Comparison of ENCODE assay signal across 29 cellular contexts in the genomic region with DNA sequence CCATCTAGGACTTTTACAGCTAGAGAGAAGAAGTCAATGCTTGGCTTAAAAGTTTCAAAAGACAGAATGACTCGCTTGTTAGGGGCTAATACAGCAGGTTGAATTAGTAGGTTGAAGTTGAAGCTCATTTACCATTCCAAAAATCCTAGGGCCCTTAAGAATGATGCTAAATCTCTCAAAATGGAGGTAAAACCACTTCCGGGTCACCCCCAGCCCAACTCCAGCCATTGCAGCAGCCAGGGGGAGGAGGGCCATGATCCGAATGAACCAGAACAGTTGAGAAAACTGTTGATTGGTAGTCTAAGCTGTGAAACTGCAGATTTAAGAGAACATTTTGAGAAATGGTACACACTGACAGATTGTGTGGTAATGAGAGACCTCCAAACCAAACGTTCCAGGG.
"Had no signal": no experiment of that assay in that cellular context is flagged by ENCODE, and none has a peak within 500 bp of the region (broad histone marks: within the 10 kb centered on the region; RNA-seq: fewer than 3 reads in every experiment).

No MANE protein-coding gene starts in this region.

- FAIRE-seq: urothelium cell line had no signal

- H3K4me3 Mint-ChIP-seq: stimulated activated effector memory CD8-positive, alpha-beta T cell treated with anti-CD3 and anti-CD28 coated beads, Interleukin-12 subunit alpha, Interleukin-12 subunit beta, amount 100 ng/mL, for 72 hours; stimulated activated memory B cell treated with anti-CD40 and anti-IgM and Interleukin-4, amounts not matched to agents 10 μg/mL and 1 μg/mL and 100 μg/mL, for 72 hours; stimulated activated naive B cell treated with anti-CD40 and anti-IgM and Interleukin-4, amounts not matched to agents 10 μg/mL and 1 μg/mL and 100 μg/mL, for 72 hours; stimulated activated naive CD8-positive, alpha-beta T cell treated with anti-CD3 and anti-CD28 coated beads, Interleukin-15, amount 100 ng/mL, for 72 hours; stimulated activated naive CD8-positive, alpha-beta T cell treated with anti-CD3 and anti-CD28 coated beads, Interleukin-15, Interleukin-2, amounts not matched to agents 100 ng/mL and 50 ng/mL, for 24 hours; type B pancreatic cell had no signal

- H3K27ac Mint-ChIP-seq: stimulated activated effector memory CD8-positive, alpha-beta T cell treated with anti-CD3 and anti-CD28 coated beads, Interleukin-12 subunit alpha, Interleukin-12 subunit beta, amount 100 ng/mL, for 72 hours; stimulated activated memory B cell treated with anti-CD40 and anti-IgM and Interleukin-4, amounts not matched to agents 10 μg/mL and 1 μg/mL and 100 μg/mL, for 72 hours; stimulated activated naive B cell treated with anti-CD40 and anti-IgM and Interleukin-4, amounts not matched to agents 10 μg/mL and 1 μg/mL and 100 μg/mL, for 72 hours; stimulated activated naive CD8-positive, alpha-beta T cell treated with anti-CD3 and anti-CD28 coated beads, Interleukin-15, amount 100 ng/mL, for 72 hours; stimulated activated naive CD8-positive, alpha-beta T cell treated with anti-CD3 and anti-CD28 coated beads, Interleukin-15, Interleukin-2, amounts not matched to agents 100 ng/mL and 50 ng/mL, for 24 hours; type B pancreatic cell had no signal

- H3K4me1 ChIP-seq: stomach, suprapubic skin, testis, thyroid gland, tibial artery, tibial nerve, transverse colon, upper lobe of left lung, upper lobe of right lung, uterus, vagina had no signal

- H3K4me1 Mint-ChIP-seq: stimulated activated effector memory CD8-positive, alpha-beta T cell treated with anti-CD3 and anti-CD28 coated beads, Interleukin-12 subunit alpha, Interleukin-12 subunit beta, amount 100 ng/mL, for 72 hours; stimulated activated memory B cell treated with anti-CD40 and anti-IgM and Interleukin-4, amounts not matched to agents 10 μg/mL and 1 μg/mL and 100 μg/mL, for 72 hours had no signal

- H3K27me3 Mint-ChIP-seq: stimulated activated naive CD8-positive, alpha-beta T cell treated with anti-CD3 and anti-CD28 coated beads, Interleukin-15, amount 100 ng/mL, for 72 hours; stimulated activated naive CD8-positive, alpha-beta T cell treated with anti-CD3 and anti-CD28 coated beads, Interleukin-15, Interleukin-2, amounts not matched to agents 100 ng/mL and 50 ng/mL, for 24 hours had no signal

- H3K27me3 ChIP-seq: stomach, suprapubic skin, testis, thyroid gland, tibial artery, tibial nerve, transverse colon, upper lobe of left lung, upper lobe of right lung, uterus, vagina had no signal

- ATAC-seq: stimulated activated effector memory CD8-positive, alpha-beta T cell treated with anti-CD3 and anti-CD28 coated beads, Interleukin-12 subunit alpha, Interleukin-12 subunit beta, amount 100 ng/mL, for 72 hours; stimulated activated memory B cell treated with anti-CD40 and anti-IgM and Interleukin-4, amounts not matched to agents 10 μg/mL and 1 μg/mL and 100 μg/mL, for 72 hours; stimulated activated naive B cell treated with anti-CD40 and anti-IgM and Interleukin-4, amounts not matched to agents 10 μg/mL and 1 μg/mL and 100 μg/mL, for 72 hours; stimulated activated naive CD8-positive, alpha-beta T cell treated with anti-CD3 and anti-CD28 coated beads, Interleukin-15, amount 100 ng/mL, for 72 hours; stimulated activated naive CD8-positive, alpha-beta T cell treated with anti-CD3 and anti-CD28 coated beads, Interleukin-15, Interleukin-2, amounts not matched to agents 100 U/mL and 50 U/mL, for 24 hours; upper lobe of right lung had no signal

- H3K27ac ChIP-seq: stomach, suprapubic skin, testis, thoracic aorta, thyroid gland, tibial artery, tibial nerve, transverse colon, upper lobe of left lung, upper lobe of right lung, uterus, vagina had no signal

- H3K9me3 ChIP-seq: stomach, suprapubic skin, testis, thoracic aorta, thyroid gland, tibial artery, tibial nerve, transverse colon, upper lobe of left lung, upper lobe of right lung, uterus, vagina had no signal

- H3K9me3 Mint-ChIP-seq: stimulated activated effector memory CD8-positive, alpha-beta T cell treated with anti-CD3 and anti-CD28 coated beads, Interleukin-12 subunit alpha, Interleukin-12 subunit beta, amount 100 ng/mL, for 72 hours; stimulated activated memory B cell treated with anti-CD40 and anti-IgM and Interleukin-4, amounts not matched to agents 10 μg/mL and 1 μg/mL and 100 μg/mL, for 72 hours; stimulated activated naive B cell treated with anti-CD40 and anti-IgM and Interleukin-4, amounts not matched to agents 10 μg/mL and 1 μg/mL and 100 μg/mL, for 72 hours; stimulated activated naive CD8-positive, alpha-beta T cell treated with anti-CD3 and anti-CD28 coated beads, Interleukin-15, Interleukin-2, amounts not matched to agents 100 ng/mL and 50 ng/mL, for 24 hours; type B pancreatic cell had no signal

- H3K4me3 ChIP-seq: stomach, suprapubic skin, testis, thoracic aorta, thyroid gland, tibial artery, tibial nerve, transverse colon, upper lobe of left lung, upper lobe of right lung, uterus, vagina had no signal

- DNase-seq: stimulated activated CD4-positive, alpha-beta T cell treated with anti-CD3 and anti-CD28 coated beads, Interleukin-2, amount 100 ng/mL, for 48 hours; stimulated activated CD4-positive, alpha-beta T cell treated with anti-CD3 and anti-CD28 coated beads, Interleukin-4, amount 100 ng/mL, for 1 hour; stimulated activated CD4-positive, alpha-beta T cell treated with anti-CD3 and anti-CD28 coated beads, Interleukin-4, amount 100 ng/mL, for 24 hours; stimulated activated CD4-positive, alpha-beta T cell treated with anti-CD3 and anti-CD28 coated beads, Interleukin-4, amount 100 ng/mL, for 4 hours; stimulated activated CD8-positive, alpha-beta memory T cell treated with anti-CD3 and anti-CD28 coated beads, Interleukin-4, amount 100 ng/mL, for 48 hours; stimulated activated naive B cell treated with anti-CD40 and anti-IgM and Interleukin-4, amounts not matched to agents 10 μg/mL and 1 μg/mL and 100 μg/mL, for 72 hours; stimulated activated naive CD4-positive, alpha-beta T cell; stimulated activated naive CD4-positive, alpha-beta T cell treated with Interleukin-2 at 50 U/mL for 16 hours; stimulated activated naive CD8-positive, alpha-beta T cell treated with anti-CD3 and anti-CD28 coated beads, Interleukin-15, amount 100 ng/mL, for 72 hours; stimulated activated naive CD8-positive, alpha-beta T cell treated with anti-CD3 and anti-CD28 coated beads, Interleukin-15, Interleukin-2, amounts not matched to agents 100 U/mL and 50 U/mL, for 24 hours; stomach; substantia nigra; testis; thyroid gland; tibial artery; transverse colon; trophoblast cell; upper lobe of left lung; upper lobe of right lung; uterus had no signal

- H3K36me3 Mint-ChIP-seq: stimulated activated effector memory CD8-positive, alpha-beta T cell treated with anti-CD3 and anti-CD28 coated beads, Interleukin-12 subunit alpha, Interleukin-12 subunit beta, amount 100 ng/mL, for 72 hours; stimulated activated memory B cell treated with anti-CD40 and anti-IgM and Interleukin-4, amounts not matched to agents 10 μg/mL and 1 μg/mL and 100 μg/mL, for 72 hours; stimulated activated naive B cell treated with anti-CD40 and anti-IgM and Interleukin-4, amounts not matched to agents 10 μg/mL and 1 μg/mL and 100 μg/mL, for 72 hours; type B pancreatic cell had no signal

- H3K36me3 ChIP-seq: stomach, suprapubic skin, thoracic aorta, thyroid gland, tibial artery, tibial nerve, transverse colon, upper lobe of left lung, upper lobe of right lung, uterus, vagina had no signal
